Comparison of ENCODE assay signal across 8 cellular contexts in genomic region chr4:125314676-125315570, GRCh38. TPM values are rescaled to one million over a fixed set of nuclear protein-coding genes. Genes with fewer than 3 reads are reported as not detected.
DNase-seq lines count a peak whose midpoint lies in the region; ATAC-seq, FAIRE-seq and TF ChIP-seq lines count a peak whose summit lies in the region.

A gene with protein sequence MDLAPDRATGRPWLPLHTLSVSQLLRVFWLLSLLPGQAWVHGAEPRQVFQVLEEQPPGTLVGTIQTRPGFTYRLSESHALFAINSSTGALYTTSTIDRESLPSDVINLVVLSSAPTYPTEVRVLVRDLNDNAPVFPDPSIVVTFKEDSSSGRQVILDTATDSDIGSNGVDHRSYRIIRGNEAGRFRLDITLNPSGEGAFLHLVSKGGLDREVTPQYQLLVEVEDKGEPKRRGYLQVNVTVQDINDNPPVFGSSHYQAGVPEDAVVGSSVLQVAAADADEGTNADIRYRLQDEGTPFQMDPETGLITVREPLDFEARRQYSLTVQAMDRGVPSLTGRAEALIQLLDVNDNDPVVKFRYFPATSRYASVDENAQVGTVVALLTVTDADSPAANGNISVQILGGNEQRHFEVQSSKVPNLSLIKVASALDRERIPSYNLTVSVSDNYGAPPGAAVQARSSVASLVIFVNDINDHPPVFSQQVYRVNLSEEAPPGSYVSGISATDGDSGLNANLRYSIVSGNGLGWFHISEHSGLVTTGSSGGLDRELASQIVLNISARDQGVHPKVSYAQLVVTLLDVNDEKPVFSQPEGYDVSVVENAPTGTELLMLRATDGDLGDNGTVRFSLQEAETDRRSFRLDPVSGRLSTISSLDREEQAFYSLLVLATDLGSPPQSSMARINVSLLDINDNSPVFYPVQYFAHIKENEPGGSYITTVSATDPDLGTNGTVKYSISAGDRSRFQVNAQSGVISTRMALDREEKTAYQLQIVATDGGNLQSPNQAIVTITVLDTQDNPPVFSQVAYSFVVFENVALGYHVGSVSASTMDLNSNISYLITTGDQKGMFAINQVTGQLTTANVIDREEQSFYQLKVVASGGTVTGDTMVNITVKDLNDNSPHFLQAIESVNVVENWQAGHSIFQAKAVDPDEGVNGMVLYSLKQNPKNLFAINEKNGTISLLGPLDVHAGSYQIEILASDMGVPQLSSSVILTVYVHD (N-terminal part only) (plus strand): TSS chr4:125314955. CDS start chr4:125316412, 1,457 bp downstream.

- peaks cover 4 to 56% (median 28%) of the 10 kb centered on the region in 6 donors for H3K4me1 ChIP-seq in spleen

- H3K27me3 ChIP-seq in layer of hippocampus (ENCODE audit: control insufficient read depth, insufficient read depth, low read length) = no peaks in the 10 kb centered on the region
- H3K27me3 ChIP-seq in spleen (replicated peaks in 1 of 7) = peaks cover 0 to 67% (median 30%) of the 10 kb centered on the region in 7 donors

- ATAC-seq in GM18505 (IDR thresholded peaks at IDR 0.05; ENCODE audit: unreplicated experiment) (peak; percentile 77), HG02885 (IDR thresholded peaks at IDR 0.05; ENCODE audit: poor library complexity, unreplicated experiment) (peak; percentile 79)

- peak; percentile 74 for DNase-seq in 8988T
- peak; percentile 67 for DNase-seq in NCI-H1694 (lab: John Stamatoyannopoulos, UW)
- peak; percentile 99 for DNase-seq in dermis blood vessel endothelial cell
- DNase-seq in spleen = peak; percentile 91

- peak in 3 of 11 experiments; percentile 6 to 17 (median 14) for TF ChIP-seq CTCF in spleen (IDR thresholded peaks at IDR 0.05 in 8 of 11, conservative IDR thresholded peaks at IDR 0.05 in 3 of 11)

- H3K9me3 ChIP-seq in spleen = no peaks in the 10 kb centered on the region

- FAIRE-seq in TTC549 (lab: Jason Lieb, UNC) = peak; percentile 78

- H3K36me3 ChIP-seq in spleen = no peaks in the 10 kb centered on the region

- intact Hi-C loops in spleen (cut with DNase I; ENCODE audit: low total_unique reads) = loop anchor here (5.0 kb wide), 1 partner anchor 437 kb away; no protein-coding TSS in a partner anchor

- peak within 1 kb of the TSS; percentile 55 to 82 (median 63) for H3K4me3 ChIP-seq in spleen

- no peak for TF ChIP-seq POLR2A in GM18505 (IDR thresholded peaks at IDR 0.05; ENCODE audit: borderline replicate concordance, extremely low read depth, insufficient read depth, insufficient read length)
- peak in 2 of 3 donors; percentile 16 to 59 for TF ChIP-seq POLR2A in spleen (IDR thresholded peaks at IDR 0.05)

- peak within 1 kb of the TSS; percentile 85 for H3K27ac ChIP-seq in layer of hippocampus (ENCODE audit: low read depth, low read length)
- peak within 1 kb of the TSS; percentile 69 to 92 (median 86) for H3K27ac ChIP-seq in spleen

- 0 to 1% (median 1%) methylated on average over 47 to 68 of the region's 68 CpGs for WGBS in spleen, 5 donors

RNA-seq across cellular contexts. Expression of the gene that starts here (rescaled TPM):
- 69.6 and 120 TPM in 2 replicates for total RNA-seq in dermis blood vessel endothelial cell
- 10 to 100 TPM; 11.2 to 41.2 (median 26.6) TPM for total RNA-seq in spleen
- polyA plus RNA-seq in spleen = under 1 TPM; 0.24 to 0.90 (median 0.41) TPM

Comparison
In these comparisons a context has a peak if more than half of its experiments do, and no peak if none do; other contexts are left out.
1. Peak in every context shown above with its lines: DNase-seq, ATAC-seq, H3K4me3 ChIP-seq and H3K27ac ChIP-seq.